ENCODE assay signal across 19 cellular contexts in the genomic region with DNA sequence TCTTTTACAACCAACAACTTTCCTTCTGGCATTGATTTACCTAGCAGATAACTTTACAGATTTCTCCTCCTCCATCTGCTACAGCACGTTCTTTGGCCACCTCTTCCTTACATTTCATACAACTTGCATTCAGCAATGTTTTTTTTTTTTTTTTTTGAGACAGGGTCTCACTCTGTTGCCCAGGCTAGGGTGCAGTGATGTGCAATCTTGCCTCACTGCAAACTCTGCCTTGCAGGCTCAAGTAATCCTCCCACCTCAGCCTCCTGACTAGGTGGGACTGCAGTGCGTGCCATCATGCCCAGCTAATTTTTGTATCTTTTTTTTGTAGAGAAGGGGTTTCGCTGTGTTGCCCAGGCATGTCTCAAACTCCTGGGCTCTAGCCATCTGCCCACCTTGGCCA.
"Had no signal": no experiment of that assay in that cellular context is flagged by ENCODE, and none has a peak within 500 bp of the region (broad histone marks: within the 10 kb centered on the region; RNA-seq: fewer than 3 reads in every experiment).

No MANE protein-coding gene starts in this region.

- H3K36me3 Mint-ChIP-seq: stimulated activated naive B cell treated with anti-CD40 and anti-IgM and Interleukin-4, amounts not matched to agents 10 μg/mL and 1 μg/mL and 100 μg/mL, for 72 hours had no signal

- H3K4me1 ChIP-seq: ascending aorta, breast epithelium, foreskin keratinocyte had no signal

- H3K9me3 Mint-ChIP-seq: effector memory CD8-positive, alpha-beta T cell; memory B cell; natural killer cell treated with Interleukin-12 subunit alpha and Interleukin-12 subunit beta and Interleukin-15 and Interleukin-18, amount 100 ng/mL, for 72 hours; stimulated activated naive B cell treated with anti-CD40 and anti-IgM and Interleukin-4, amounts not matched to agents 10 μg/mL and 1 μg/mL and 100 μg/mL, for 72 hours had no signal

- H3K27ac Mint-ChIP-seq: activated naive CD4-positive, alpha-beta T cell treated with anti-CD3 and anti-CD28 coated beads, Interleukin-2, amount 50 U/mL, for 72 hours; effector memory CD8-positive, alpha-beta T cell; memory B cell; natural killer cell treated with Interleukin-12 subunit alpha and Interleukin-12 subunit beta and Interleukin-15 and Interleukin-18, amount 100 ng/mL, for 72 hours; stimulated activated naive B cell treated with anti-CD40 and anti-IgM and Interleukin-4, amounts not matched to agents 10 μg/mL and 1 μg/mL and 100 μg/mL, for 72 hours had no signal

- H3K27ac ChIP-seq: ascending aorta, breast epithelium, foreskin keratinocyte, left ventricle myocardium inferior, SK-N-MC, suprapubic skin had no signal

- DNase-seq: activated CD4-positive, alpha-beta T cell treated with anti-CD3 and anti-CD28 coated beads for 4 hours; activated CD8-positive, alpha-beta memory T cell treated with anti-CD3 and anti-CD28 coated beads for 24 hours; activated effector memory CD4-positive, alpha-beta T cell treated with Interleukin-2 at 50 U/mL for 16 hours; cerebellar nuclear complex; effector memory CD8-positive, alpha-beta T cell; foreskin keratinocyte; glutamatergic neuron; left ventricle myocardium inferior; posterior cingulate gyrus; stimulated activated CD4-positive, alpha-beta T cell treated with anti-CD3 and anti-CD28 coated beads, Interleukin-4, amount 100 ng/mL, for 1 hour; stimulated activated naive B cell treated with anti-CD40 and anti-IgM and Interleukin-4, amounts not matched to agents 10 μg/mL and 1 μg/mL and 100 μg/mL, for 72 hours; trophoblast cell had no signal

- H3K4me3 Mint-ChIP-seq: memory B cell; stimulated activated naive B cell treated with anti-CD40 and anti-IgM and Interleukin-4, amounts not matched to agents 10 μg/mL and 1 μg/mL and 100 μg/mL, for 72 hours had no signal

- H3K9me3 ChIP-seq: ascending aorta, breast epithelium, left ventricle myocardium inferior, suprapubic skin had no signal

- ATAC-seq: activated naive CD4-positive, alpha-beta T cell treated with anti-CD3 and anti-CD28 coated beads, Interleukin-2, amount 50 U/mL, for 72 hours; effector memory CD8-positive, alpha-beta T cell; foreskin keratinocyte; natural killer cell treated with Interleukin-12 subunit alpha and Interleukin-12 subunit beta and Interleukin-15 and Interleukin-18, amount 100 ng/mL, for 72 hours; stimulated activated naive B cell treated with anti-CD40 and anti-IgM and Interleukin-4, amounts not matched to agents 10 μg/mL and 1 μg/mL and 100 μg/mL, for 72 hours had no signal

- H3K4me3 ChIP-seq: ascending aorta, breast epithelium, left ventricle myocardium inferior, SK-N-MC, suprapubic skin had no signal

- H3K36me3 ChIP-seq: ascending aorta, breast epithelium, left ventricle myocardium inferior, suprapubic skin had no signal

- H3K27me3 Mint-ChIP-seq: effector memory CD8-positive, alpha-beta T cell had no signal

- H3K27me3 ChIP-seq: ascending aorta had no signal
